Comparison of ENCODE assay signal across 17 cellular contexts in the genomic region with DNA sequence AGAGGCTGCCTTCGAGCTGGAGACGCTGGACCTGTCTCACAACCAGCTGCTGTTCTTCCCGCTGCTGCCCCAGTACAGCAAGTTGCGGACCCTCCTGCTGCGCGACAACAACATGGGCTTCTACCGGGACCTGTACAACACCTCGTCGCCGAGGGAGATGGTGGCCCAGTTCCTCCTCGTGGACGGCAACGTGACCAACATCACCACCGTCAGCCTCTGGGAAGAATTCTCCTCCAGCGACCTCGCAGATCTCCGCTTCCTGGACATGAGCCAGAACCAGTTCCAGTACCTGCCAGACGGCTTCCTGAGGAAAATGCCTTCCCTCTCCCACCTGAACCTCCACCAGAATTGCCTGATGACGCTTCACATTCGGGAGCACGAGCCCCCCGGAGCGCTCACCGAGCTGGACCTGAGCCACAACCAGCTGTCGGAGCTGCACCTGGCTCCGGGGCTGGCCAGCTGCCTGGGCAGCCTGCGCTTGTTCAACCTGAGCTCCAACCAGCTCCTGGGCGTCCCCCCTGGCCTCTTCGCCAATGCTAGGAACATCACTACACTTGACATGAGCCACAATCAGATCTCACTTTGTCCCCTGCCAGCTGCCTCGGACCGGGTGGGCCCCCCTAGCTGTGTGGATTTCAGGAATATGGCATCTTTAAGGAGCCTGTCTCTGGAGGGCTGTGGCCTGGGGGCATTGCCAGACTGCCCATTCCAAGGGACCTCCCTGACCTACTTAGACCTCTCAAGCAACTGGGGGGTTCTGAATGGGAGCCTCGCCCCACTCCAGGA. TPM values are rescaled to one million over a fixed set of nuclear protein-coding genes. Genes with fewer than 3 reads are reported as not detected.
A peak's percentile ranks its signal among the peaks of the same experiment; 100 is the strongest.
DNase-seq lines count a peak whose midpoint lies in the region; ATAC-seq and TF ChIP-seq lines count a peak whose summit lies in the region.
"Had no signal": no experiment of that assay in that cellular context is flagged by ENCODE, and none has a peak within 500 bp of the region (broad histone marks: within the 10 kb centered on the region; RNA-seq: fewer than 3 reads in every experiment).

No MANE protein-coding gene starts in this region.

- no peak overlapping the region for H3K4me3 ChIP-seq in HEK293 (ENCODE audit: low read depth, low read length)
- no peak overlapping the region for H3K4me3 ChIP-seq in colonic mucosa
- H3K4me3 ChIP-seq: left ventricle myocardium inferior, smooth muscle cell had no signal

- no peaks in the 10 kb centered on the region for H3K36me3 ChIP-seq in HEK293 (ENCODE audit: control insufficient read depth in 2 of 2, insufficient read depth in 1 of 2, low read length in 2 of 2)
- H3K36me3 ChIP-seq in colonic mucosa = no peaks in the 10 kb centered on the region

- intact Hi-C loops in colonic mucosa (cut with DNase I) = no loop called here

- peak; percentile 35 for ATAC-seq in esophagus mucosa
- ATAC-seq: SK-N-SH treated with all-trans-retinoic acid at 6 μM for 48 hours had no signal

- DNase-seq in NCI-H345 (lab: John Stamatoyannopoulos, UW) (peak; percentile 82), RPMI8226 (no peak), colonic mucosa (no peak), RWPE1 (ENCODE audit: low spot score) (no peak)
- DNase-seq in stimulated activated CD4-positive, alpha-beta T cell treated with anti-CD3 and anti-CD28 coated beads, Interleukin-1b, Interleukin-23, amount 100 ng/mL, for 48 hours = no peak
- DNase-seq: activated CD4-positive, alpha-beta T cell treated with anti-CD3 and anti-CD28 coated beads, Interleukin-2, amount 50 U/mL, for 48 hours; activated naive CD8-positive, alpha-beta T cell treated with anti-CD3 and anti-CD28 coated beads, Interleukin-2, amount 10 ng/mL, durations not matched to agents 7 days and 5 days; activated T-cell treated with anti-CD3 and anti-CD28 coated beads, Interleukin-2, amount 50 U/mL, for 48 hours; central memory CD4-positive, alpha-beta T cell; left ventricle myocardium inferior; NCI-H187 treated with DMSO at 0.1 percent for 48 hours; stimulated activated naive CD4-positive, alpha-beta T cell had no signal

- CTCF ChIA-PET in HEK293 (lab: Yijun Ruan, JAX) = no interaction called here
- CTCF ChIA-PET in RWPE1 (lab: Yijun Ruan, JAX) = interaction anchor here (1.0 kb wide), 1 partner anchor 16 kb away, joined by 3 read pairs; no protein-coding TSS in a partner anchor

- POLR2A ChIA-PET in HEK293 (lab: Yijun Ruan, JAX) = no interaction called here
- POLR2A ChIA-PET in RWPE1 (lab: Yijun Ruan, JAX; ENCODE audit: low non-redundant PET) = no interaction called here

- H3K4me1 ChIP-seq in HEK293 (ENCODE audit: control insufficient read depth, insufficient read depth, low read length) (no peaks in the 10 kb centered on the region), colonic mucosa (no peaks in the 10 kb centered on the region)
- H3K4me1 ChIP-seq: left ventricle myocardium inferior had no signal

- H3K27ac ChIP-seq in C4-2B (peak overlapping the region; percentile 35), HEK293 (ENCODE audit: extremely low read depth, low read depth, low read length) (no peak overlapping the region), colonic mucosa (no peak overlapping the region), RWPE1 (no peak overlapping the region)
- H3K27ac ChIP-seq: left ventricle myocardium inferior had no signal

- H3K27me3 ChIP-seq in colonic mucosa = no peaks in the 10 kb centered on the region

- H3K9me3 ChIP-seq in HEK293 (ENCODE audit: control insufficient read depth, insufficient read depth, low read depth, low read length) = no peaks in the 10 kb centered on the region
- H3K9me3 ChIP-seq in colonic mucosa = no peaks in the 10 kb centered on the region
- H3K9me3 ChIP-seq: left ventricle myocardium inferior had no signal

- no peak overlapping the region for H3K9ac ChIP-seq in colonic mucosa (ENCODE audit: low read depth in 2 of 2, low read length in 2 of 2)

- no peak for TF ChIP-seq CTCF in C4-2B (conservative IDR thresholded peaks at IDR 0.05)
- TF ChIP-seq CTCF in HEK293 (tag by site-specific recombination; IDR thresholded peaks at IDR 0.05) = no peak
- TF ChIP-seq CTCF in colonic mucosa (IDR thresholded peaks at IDR 0.05) = no peak
- no peak for TF ChIP-seq CTCF in RWPE1 (conservative IDR thresholded peaks at IDR 0.05; ENCODE audit: low read depth)

TF ChIP-seq in HEK293, 187 proteins besides CTCF, POLR2A, EP300 and RAD21:
- TF ChIP-seq ZNF274 (IDR thresholded peaks at IDR 0.05; ENCODE audit: low read length) = no peak
- no peak for TF ChIP-seq ZNF274 (tag by site-specific recombination; IDR thresholded peaks at IDR 0.05; ENCODE audit: borderline replicate concordance)
- TF ChIP-seq ZFHX2 (tag by site-specific recombination; conservative IDR thresholded peaks at IDR 0.05) = no peak
- TF ChIP-seq, protein P1, sequence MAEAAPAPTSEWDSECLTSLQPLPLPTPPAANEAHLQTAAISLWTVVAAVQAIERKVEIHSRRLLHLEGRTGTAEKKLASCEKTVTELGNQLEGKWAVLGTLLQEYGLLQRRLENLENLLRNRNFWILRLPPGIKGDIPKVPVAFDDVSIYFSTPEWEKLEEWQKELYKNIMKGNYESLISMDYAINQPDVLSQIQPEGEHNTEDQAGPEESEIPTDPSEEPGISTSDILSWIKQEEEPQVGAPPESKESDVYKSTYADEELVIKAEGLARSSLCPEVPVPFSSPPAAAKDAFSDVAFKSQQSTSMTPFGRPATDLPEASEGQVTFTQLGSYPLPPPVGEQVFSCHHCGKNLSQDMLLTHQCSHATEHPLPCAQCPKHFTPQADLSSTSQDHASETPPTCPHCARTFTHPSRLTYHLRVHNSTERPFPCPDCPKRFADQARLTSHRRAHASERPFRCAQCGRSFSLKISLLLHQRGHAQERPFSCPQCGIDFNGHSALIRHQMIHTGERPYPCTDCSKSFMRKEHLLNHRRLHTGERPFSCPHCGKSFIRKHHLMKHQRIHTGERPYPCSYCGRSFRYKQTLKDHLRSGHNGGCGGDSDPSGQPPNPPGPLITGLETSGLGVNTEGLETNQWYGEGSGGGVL (tag by site-specific recombination; IDR thresholded peaks at IDR 0.05) = no peak
- TF ChIP-seq, protein P2, sequence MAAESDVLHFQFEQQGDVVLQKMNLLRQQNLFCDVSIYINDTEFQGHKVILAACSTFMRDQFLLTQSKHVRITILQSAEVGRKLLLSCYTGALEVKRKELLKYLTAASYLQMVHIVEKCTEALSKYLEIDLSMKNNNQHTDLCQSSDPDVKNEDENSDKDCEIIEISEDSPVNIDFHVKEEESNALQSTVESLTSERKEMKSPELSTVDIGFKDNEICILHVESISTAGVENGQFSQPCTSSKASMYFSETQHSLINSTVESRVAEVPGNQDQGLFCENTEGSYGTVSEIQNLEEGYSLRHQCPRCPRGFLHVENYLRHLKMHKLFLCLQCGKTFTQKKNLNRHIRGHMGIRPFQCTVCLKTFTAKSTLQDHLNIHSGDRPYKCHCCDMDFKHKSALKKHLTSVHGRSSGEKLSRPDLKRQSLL (tag by site-specific recombination; IDR thresholded peaks at IDR 0.05) = 0 out of 2 replicates have a peak, but pooled peaks have one; percentile 46
- no peak for TF ChIP-seq ZNF184 (tag by site-specific recombination; IDR thresholded peaks at IDR 0.05)
- TF ChIP-seq TRIM28 (IDR thresholded peaks at IDR 0.05; ENCODE audit: borderline replicate concordance, low read length) = no peak

RNA-seq across cellular contexts. Expression of a gene that starts 21.1 kb away (rescaled TPM):
- total RNA-seq in esophagus mucosa (0.40 TPM), colonic mucosa (1 to 10 TPM; 2.1 to 2.2 TPM)

RNA-seq across cellular contexts. Expression of a gene that starts 51.5 kb away (rescaled TPM):
- total RNA-seq in esophagus mucosa (1.0 TPM), colonic mucosa (under 1 TPM; 0.56 to 0.89 TPM)

RNA-seq across cellular contexts. Expression of a gene that starts 51.6 kb away (rescaled TPM):
- total RNA-seq in esophagus mucosa (20.0 TPM), colonic mucosa (10 to 100 TPM; 19.5 to 23.3 TPM)
